In genomic region chr5:143923634-143924265, GRCh38 we compare ENCODE assay signal across 8 cellular contexts.
A peak's percentile ranks its signal among the peaks of the same experiment; 100 is the strongest.
DNase-seq lines count a peak whose midpoint lies in the region; ATAC-seq, FAIRE-seq and TF ChIP-seq lines count a peak whose summit lies in the region.

No MANE protein-coding gene starts in this region.

- H3K9me3 ChIP-seq in breast epithelium (no peaks in the 10 kb centered on the region), H1 (ENCODE audit: insufficient read depth in 2 of 2, low read depth in 1 of 2, low read length in 1 of 2) (no peaks in the 10 kb centered on the region)

- H3K36me3 ChIP-seq in breast epithelium = no peaks in the 10 kb centered on the region
- no peaks in the 10 kb centered on the region for H3K36me3 ChIP-seq in H1 (ENCODE audit: control insufficient read depth in 2 of 4, insufficient read depth in 4 of 4, low read length in 3 of 4)

- no peak overlapping the region for H2BK5ac ChIP-seq in H1 (ENCODE audit: low read depth, low read length)

- H3K9me3 Mint-ChIP-seq in MCF 10A (ENCODE audit: unreplicated experiment) = no peaks in the 10 kb centered on the region

- no peaks in the 10 kb centered on the region for H3K27me3 ChIP-seq in breast epithelium
- H3K27me3 ChIP-seq in H1 (replicated peaks in 1 of 4; ENCODE audit: control insufficient read depth in 3 of 4, extremely low read depth in 1 of 4, insufficient read depth in 3 of 4, low read length in 3 of 4) = no peaks in the 10 kb centered on the region

- H3K79me1 ChIP-seq in H1 (ENCODE audit: low read depth, low read length) = no peaks in the 10 kb centered on the region

- TF ChIP-seq RAD21 in H1 (IDR thresholded peaks at IDR 0.05 in 1 of 2, conservative IDR thresholded peaks at IDR 0.05 in 1 of 2; ENCODE audit: low read depth in 2 of 2, low read length in 2 of 2) = no peak

- no peak overlapping the region for H4K8ac ChIP-seq in H1 (ENCODE audit: extremely low read depth, insufficient read depth, low read length)

- no peak overlapping the region for H3K18ac ChIP-seq in H1 (ENCODE audit: extremely low read depth, low read length)

- CTCF ChIA-PET in MCF 10A (lab: Yijun Ruan, JAX) = interaction anchor here (0.7 to 2.2 kb wide), 3 partner anchors 99 to 1211 kb away, joined by 3 to 6 read pairs (median 4); no protein-coding TSS in a partner anchor
- CTCF ChIA-PET in H1 (lab: Charles Lee; ENCODE audit: partially characterized antibody) = no interaction called here

- no peak overlapping the region for H2AK5ac ChIP-seq in H1 (ENCODE audit: low read depth, low read length)

- no peak overlapping the region for H3K56ac ChIP-seq in H1 (replicated peaks; ENCODE audit: insufficient read length, low read depth, low read length)

- H4K91ac ChIP-seq in H1 (replicated peaks; ENCODE audit: insufficient read length, low read length) = peak overlapping the region; percentile 42

- H3K27me3 Mint-ChIP-seq in MCF 10A (ENCODE audit: insufficient read depth, unreplicated experiment) = no peaks in the 10 kb centered on the region

- H3K27ac Mint-ChIP-seq in MCF 10A (ENCODE audit: low read depth, unreplicated experiment) = peak overlapping the region; percentile 69

- H3K4ac ChIP-seq in H1 (replicated peaks; ENCODE audit: insufficient read length, low read depth, low read length) = no peak overlapping the region

- no peaks in the 10 kb centered on the region for H3K23me2 ChIP-seq in H1 (ENCODE audit: low read depth, low read length)

- H3K36me3 Mint-ChIP-seq in MCF 10A (ENCODE audit: insufficient read depth, unreplicated experiment) = no peaks in the 10 kb centered on the region

- H2BK15ac ChIP-seq in H1 (ENCODE audit: low read length) = no peak overlapping the region

- FAIRE-seq in H1 (lab: Jason Lieb, UNC) = no peak

- TF ChIP-seq EP300 in H1 (IDR thresholded peaks at IDR 0.05; ENCODE audit: borderline replicate concordance in 1 of 2, low read depth in 2 of 2, low read length in 2 of 2) = no peak

- ATAC-seq in HG03521 (IDR thresholded peaks at IDR 0.05; ENCODE audit: unreplicated experiment) = no peak
- ATAC-seq in left ventricle myocardium superior = no peak

- TF ChIP-seq CTCF in MCF 10A (IDR thresholded peaks at IDR 0.05; ENCODE audit: unreplicated experiment) (no peak), breast epithelium (IDR thresholded peaks at IDR 0.05) (no peak), H1 (IDR thresholded peaks at IDR 0.05; ENCODE audit: control extremely low read depth in 1 of 3, insufficient read depth in 1 of 3, low read depth in 1 of 3, low read length in 3 of 3) (no peak)

- TF ChIP-seq POLR2A in breast epithelium (IDR thresholded peaks at IDR 0.05) (no peak), H1 (IDR thresholded peaks at IDR 0.05; ENCODE audit: control extremely low read depth in 1 of 2, low read depth in 2 of 2, low read length in 2 of 2) (no peak)

- POLR2A ChIA-PET in MCF 10A (lab: Yijun Ruan, JAX) = interaction anchor here (0.7 to 3.5 kb wide), 20 partner anchors 9 to 607 kb away, joined by 3 to 61 read pairs (median 4); partner anchors contain the start of genes KCTD16 and YIPF5
- POLR2A ChIA-PET in H1 (lab: Charles Lee; ENCODE audit: partially characterized antibody) = no interaction called here

- DNase-seq in MCF 10A (ENCODE audit: unreplicated experiment) (peak; percentile 78), breast epithelium (ENCODE audit: low spot score in 2 of 2) (no peak), LoVo (ENCODE audit: low spot score) (peak; percentile 57), H1 (ENCODE audit: low read depth in 1 of 2, low spot score in 2 of 2) (no peak), DMS 273 treated with DMSO at 0.1 percent for 48 hours (lab: John Stamatoyannopoulos, UW) (no peak), left ventricle myocardium superior (no peak)
- DNase-seq in activated CD4-positive, CD25-positive, alpha-beta regulatory T cell treated with anti-CD3 and anti-CD28 coated beads, Interleukin-2, amount 50 U/mL, for 72 hours = no peak

- no peak overlapping the region for H3K14ac ChIP-seq in H1 (ENCODE audit: insufficient read length)

- H3K23ac ChIP-seq in H1 (ENCODE audit: insufficient read length) = no peak overlapping the region

- H3K9ac ChIP-seq in H1 (replicated peaks in 1 of 4; ENCODE audit: extremely low read depth in 1 of 4, low read depth in 3 of 4, low read length in 3 of 4) = no peak overlapping the region

- H4K20me1 ChIP-seq in H1 (replicated peaks in 1 of 2; ENCODE audit: control insufficient read depth in 1 of 2, insufficient read depth in 2 of 2, low read length in 2 of 2) = no peaks in the 10 kb centered on the region

- no TSS peak for BruUV-seq in MCF 10A (replicated peaks; lab: Mats Ljungman, UMichigan)

- peak overlapping the region; percentile 1 for H3K4me3 Mint-ChIP-seq in MCF 10A (ENCODE audit: unreplicated experiment)

- 91% methylated on average over 6 of the region's 6 CpGs; no CpG with 5 or more reads in 1 of the 2 experiments for WGBS in H1 (ENCODE audit: extremely low coverage in 1 of 2, insufficient coverage in 1 of 2, insufficient read length in 1 of 2, insufficient replicate concordance in 2 of 2, low coverage in 1 of 2, low lambda C conversion rate in 2 of 2, missing lambda C conversion rate in 1 of 2), 2 experiments

- H3K4me1 Mint-ChIP-seq in MCF 10A (ENCODE audit: insufficient read depth, unreplicated experiment) = peaks cover 39% of the 10 kb centered on the region

- H3K4me1 ChIP-seq in breast epithelium (no peaks in the 10 kb centered on the region), H1 (replicated peaks in 1 of 4; ENCODE audit: control insufficient read depth in 3 of 4, insufficient read depth in 4 of 4, low read length in 3 of 4) (peaks cover 0 to 7% (median 0%) of the 10 kb centered on the region in 4 experiments; a peak in 2 of 7 replicates)

- H2AFZ ChIP-seq in H1 (ENCODE audit: low read length) = peak overlapping the region; percentile 26; the same call in 1 of the 2 replicates

- no peak overlapping the region for H4K5ac ChIP-seq in H1 (ENCODE audit: insufficient read length, low read depth, low read length)

- intact Hi-C loops in MCF 10A (cut with micrococcal nuclease) (no loop called here), breast epithelium (cut with DNase I; ENCODE audit: low total_unique reads) (no loop called here), left ventricle myocardium superior (cut with micrococcal nuclease) (no loop called here)

- peak overlapping the region; percentile 46; the same call in 1 of the 2 replicates for H2BK12ac ChIP-seq in H1 (ENCODE audit: low read depth, low read length)

- H3K4me3 ChIP-seq in breast epithelium = no peak overlapping the region
- H3K4me3 ChIP-seq in H1 (ENCODE audit: extremely low read depth in 1 of 4, insufficient read depth in 2 of 4, low read depth in 3 of 4, low read length in 4 of 4) = no peak overlapping the region

- no peak overlapping the region; the same call in 1 of the 2 replicates for H2BK20ac ChIP-seq in H1 (ENCODE audit: low read length)

- H3K79me2 ChIP-seq in H1 (ENCODE audit: control insufficient read depth in 1 of 2, insufficient read depth in 2 of 2, low read length in 2 of 2) = no peaks in the 10 kb centered on the region

- no peak overlapping the region for H3K4me2 ChIP-seq in H1 (ENCODE audit: insufficient read depth in 1 of 2, low read depth in 2 of 2, low read length in 2 of 2)

- no peak overlapping the region for H2BK120ac ChIP-seq in H1 (replicated peaks; ENCODE audit: low read depth, low read length)

- H3K27ac ChIP-seq in breast epithelium (no peak overlapping the region), H1 (ENCODE audit: low read depth, low read length) (no peak overlapping the region)

TF ChIP-seq in H1, 55 proteins besides CTCF, POLR2A, EP300 and RAD21 (continues in another document):
- TF ChIP-seq E2F6 (IDR thresholded peaks at IDR 0.05) (no peak), RFX5 (IDR thresholded peaks at IDR 0.05; ENCODE audit: borderline replicate concordance, low read depth, low read length) (no peak), USF2 (IDR thresholded peaks at IDR 0.05; ENCODE audit: low read length) (no peak), BACH1 (IDR thresholded peaks at IDR 0.05; ENCODE audit: low read length) (no peak), CTBP2 (IDR thresholded peaks at IDR 0.05; ENCODE audit: borderline replicate concordance, insufficient read depth, insufficient read length, low read length) (no peak), EZH2 (IDR thresholded peaks at IDR 0.05; ENCODE audit: low read depth, low read length, severe bottlenecking) (no peak), SP4 (IDR thresholded peaks at IDR 0.05; ENCODE audit: low read length) (no peak), NRF1 (IDR thresholded peaks at IDR 0.05; ENCODE audit: low read depth, low read length) (no peak), EGR1 (IDR thresholded peaks at IDR 0.05; ENCODE audit: borderline replicate concordance, low read depth, low read length) (no peak)

Comparison
In these comparisons a context has a peak if more than half of its experiments do, and no peak if none do; other contexts are left out.
1. DNase-seq: peak in MCF 10A (single experiment) and LoVo (single experiment); none in breast epithelium (0 of 2), H1 (0 of 2), activated CD4-positive, CD25-positive, alpha-beta regulatory T cell treated with anti-CD3 and anti-CD28 coated beads, Interleukin-2, amount 50 U/mL, for 72 hours (single experiment), DMS 273 treated with DMSO at 0.1 percent for 48 hours (single experiment) and left ventricle myocardium superior (single experiment).